Comparison of ENCODE assay signal across 21 cellular contexts in the genomic region with DNA sequence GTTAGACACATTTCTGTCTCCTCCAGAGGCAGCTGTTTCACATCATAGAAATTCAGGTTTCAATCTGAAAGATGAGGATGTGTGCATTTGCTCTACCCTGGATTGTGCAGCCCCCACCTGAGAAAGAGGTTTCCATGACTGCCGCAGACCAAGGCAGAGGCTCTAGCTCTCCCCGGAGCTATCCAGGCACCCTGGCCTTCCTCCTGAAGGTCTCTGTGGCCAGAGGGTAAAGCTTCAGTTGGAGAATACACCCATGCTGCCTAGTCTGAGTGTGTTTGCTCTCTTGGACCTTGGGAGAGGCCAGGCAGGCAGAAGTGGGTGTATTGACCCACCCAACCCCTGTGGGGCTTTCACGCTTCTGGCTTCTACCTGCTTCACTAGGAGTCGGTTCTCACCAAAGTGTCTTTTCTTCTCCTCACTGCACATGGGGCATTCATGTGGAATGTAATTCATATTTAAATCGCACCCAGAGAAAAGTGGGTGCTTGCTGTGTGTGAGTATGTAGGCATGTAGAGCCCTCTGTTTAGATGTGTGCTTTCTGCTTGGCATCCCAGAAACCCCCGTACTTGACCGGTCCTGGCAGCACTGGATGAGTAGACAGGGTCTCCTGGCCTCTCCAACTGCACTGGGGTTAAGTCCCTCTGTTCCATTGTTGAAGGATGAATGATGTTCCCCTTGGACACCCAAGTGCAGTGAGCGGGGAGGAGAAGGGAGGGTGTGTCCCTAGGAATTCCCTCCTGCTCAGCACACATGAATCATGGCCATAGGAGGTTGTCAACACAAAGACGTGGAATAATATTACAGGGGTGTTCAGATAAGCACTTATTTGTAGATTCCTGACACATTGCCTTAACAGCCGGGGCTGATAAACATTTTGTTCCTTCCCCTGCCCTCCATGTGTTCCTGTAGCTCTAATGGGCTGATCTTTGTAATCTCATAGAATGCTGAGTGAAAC. TPM values are rescaled to one million over a fixed set of nuclear protein-coding genes. Genes with fewer than 3 reads are reported as not detected.
DNase-seq lines count a peak whose midpoint lies in the region; FAIRE-seq and TF ChIP-seq lines count a peak whose summit lies in the region.
"Had no signal": no experiment of that assay in that cellular context is flagged by ENCODE, and none has a peak within 500 bp of the region (broad histone marks: within the 10 kb centered on the region; RNA-seq: fewer than 3 reads in every experiment).

No MANE protein-coding gene starts in this region.

- TF ChIP-seq POLR2A in GM12891 (IDR thresholded peaks at IDR 0.05; ENCODE audit: low read depth, low read length) = no peak
- no peak for TF ChIP-seq POLR2A in lower leg skin (IDR thresholded peaks at IDR 0.05)

- FAIRE-seq in GM12891 (lab: Jason Lieb, UNC) = no peak
- FAIRE-seq: H1 had no signal

- intact Hi-C loops in lower leg skin (cut with DNase I; ENCODE audit: low total_unique reads) = no loop called here

- 78 to 83% methylated on average over 10 of the region's 10 CpGs for WGBS in lower leg skin, 2 donors

- DNase-seq in Daoy (ENCODE audit: low read depth) (peak; percentile 54), NCI-H226 (peak; percentile 91), cardiac fibroblast (ENCODE audit: low read depth in 2 of 2) (peak; percentile 12 to 28), iris pigment epithelial cell (ENCODE audit: low read depth) (peak; percentile 55), GM12891 (ENCODE audit: insufficient read length, low spot score) (no peak), UCSD-AML1 (lab: John Stamatoyannopoulos, UW; ENCODE audit: unreplicated experiment) (no peak), lower leg skin (ENCODE audit: low spot score in 2 of 2) (no peak), retina (no peak)
- DNase-seq: activated naive CD4-positive, alpha-beta T cell treated with anti-CD3 and anti-CD28 coated beads, Interleukin-2, amount 10 ng/mL, durations not matched to agents 7 days and 5 days; activated T-cell treated with anti-CD3 and anti-CD28 coated beads, Interleukin-2, amount 50 U/mL, for 72 hours; amygdala; cerebellar nuclear complex; DMS 273 treated with DMSO at 0.1 percent for 48 hours; MM.1S; NCI-H1436; psoas muscle had no signal

- TF ChIP-seq CTCF in cardiac fibroblast (IDR thresholded peaks at IDR 0.05; ENCODE audit: low read depth, low read length) (no peak), lower leg skin (IDR thresholded peaks at IDR 0.05) (no peak)

- no peak overlapping the region for H3K4me3 ChIP-seq in cardiac fibroblast (replicated peaks in 1 of 2; ENCODE audit: low read depth in 2 of 2, low read length in 2 of 2)
- H3K4me3 ChIP-seq in lower leg skin (ENCODE audit: low read depth, poor library complexity, severe bottlenecking) = no peak overlapping the region
- H3K4me3 ChIP-seq: gastroesophageal sphincter, neural progenitor cell, psoas muscle, smooth muscle cell, thoracic aorta had no signal

TF ChIP-seq in GM12891, 5 proteins besides CTCF, POLR2A, EP300 and RAD21:
- TF ChIP-seq TAF1 (IDR thresholded peaks at IDR 0.05; ENCODE audit: low read depth, low read length) = no peak
- TF ChIP-seq PAX5 (IDR thresholded peaks at IDR 0.05; ENCODE audit: insufficient read depth, low read length, severe bottlenecking) = no peak
- TF ChIP-seq SPI1 (IDR thresholded peaks at IDR 0.05; ENCODE audit: low read depth, low read length) = no peak
- no peak for TF ChIP-seq POU2F2 (IDR thresholded peaks at IDR 0.05; ENCODE audit: low read depth, low read length)
- TF ChIP-seq POLR2AphosphoS5 (IDR thresholded peaks at IDR 0.05; ENCODE audit: low read depth, low read length) = no peak

RNA-seq across cellular contexts. Expression of a gene that starts 20.3 kb away (rescaled TPM):
- total RNA-seq in Daoy (2014; rRNA removed; shearing (Covaris generic)) = 1.1 and 1.4 TPM in 2 replicates
- polyA plus RNA-seq in GM12891 (2012; ENCODE audit: low read depth, missing spikeins) = 0.17 TPM
- total RNA-seq in lower leg skin = 1 to 10 TPM in 1 of 4 donors, under 1 TPM in 3; 0.30 to 1.1 (median 0.65) TPM

Comparison
In these comparisons a context has a peak if more than half of its experiments do, and no peak if none do; other contexts are left out.
1. DNase-seq: peak in Daoy (single experiment), NCI-H226 (single experiment), cardiac fibroblast (2 of 2) and iris pigment epithelial cell (single experiment); none in GM12891 (single experiment), UCSD-AML1 (single experiment), lower leg skin (0 of 2) and retina (single experiment).